In the genomic region with DNA sequence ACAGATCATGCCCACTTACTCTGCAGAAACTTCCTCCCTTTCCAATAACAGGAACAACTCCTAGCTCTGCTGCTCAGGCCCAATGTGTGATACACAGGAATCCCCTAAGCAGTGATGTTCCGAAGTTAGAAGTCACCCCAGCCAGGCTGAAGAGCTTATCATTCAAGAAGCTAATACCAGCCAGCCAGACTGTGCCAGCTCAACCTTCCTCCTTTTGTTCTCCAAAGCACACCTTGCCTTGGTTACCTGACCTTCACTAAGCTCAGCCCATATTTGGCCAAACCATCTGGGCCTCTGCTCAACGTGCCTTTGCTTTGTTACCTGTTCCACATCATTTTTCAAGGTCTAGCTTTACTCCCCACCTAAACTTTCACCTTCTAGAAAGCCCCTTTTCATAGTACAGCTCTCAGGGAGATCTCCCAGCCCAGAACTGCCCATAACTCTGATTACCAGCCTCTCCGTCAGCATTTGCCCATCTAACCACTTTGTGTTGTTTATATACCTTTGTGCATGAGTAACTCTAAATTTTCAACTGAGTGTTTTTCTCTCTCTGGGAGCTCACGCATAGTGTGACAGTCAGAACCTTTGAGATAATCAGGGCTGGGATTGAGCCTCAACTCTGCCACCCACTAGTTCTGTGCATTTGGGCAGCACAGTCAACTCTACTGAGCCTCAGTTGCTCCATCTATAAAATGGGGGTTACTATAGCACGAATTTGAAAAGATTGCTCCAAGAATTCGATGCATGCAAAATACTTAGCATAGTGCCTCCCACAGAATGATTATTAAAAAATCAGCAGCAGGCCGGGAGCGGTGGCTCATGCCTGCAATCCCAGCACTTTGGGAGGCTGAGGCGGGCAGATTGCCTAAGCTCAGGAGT, we compare ENCODE assay signal across 2 cellular contexts.
TF ChIP-seq lines count a peak whose summit lies in the region.

No MANE protein-coding gene starts in this region.

TF ChIP-seq in A549, 52 proteins besides CTCF, POLR2A, EP300 and RAD21:
- TF ChIP-seq EHMT2 (IDR thresholded peaks at IDR 0.05; ENCODE audit: low read depth), result no peak
- TF ChIP-seq RARB (CRISPR knock-in tag; IDR thresholded peaks at IDR 0.05), result no peak
- no peak for TF ChIP-seq BHLHE40 (IDR thresholded peaks at IDR 0.05; ENCODE audit: low read depth, low read length)
- no peak for TF ChIP-seq RFX5 (IDR thresholded peaks at IDR 0.05)
- TF ChIP-seq CBX8 (IDR thresholded peaks at IDR 0.05), result no peak
- TF ChIP-seq CHD4 (IDR thresholded peaks at IDR 0.05; ENCODE audit: borderline replicate concordance), result peak; percentile 82
- TF ChIP-seq MAX (IDR thresholded peaks at IDR 0.05), result 0 out of 2 replicates have a peak, but pooled peaks have one; percentile 10
- TF ChIP-seq TP53 (CRISPR knock-in tag; IDR thresholded peaks at IDR 0.05), result no peak
- TF ChIP-seq MYC (IDR thresholded peaks at IDR 0.05; ENCODE audit: borderline replicate concordance, low read length), result no peak
- no peak for TF ChIP-seq TFCP2L1 (CRISPR knock-in tag; IDR thresholded peaks at IDR 0.05)
- no peak for TF ChIP-seq CEBPB (IDR thresholded peaks at IDR 0.05)
- TF ChIP-seq MAZ (IDR thresholded peaks at IDR 0.05; ENCODE audit: borderline replicate concordance, low read depth, low read length), result no peak
- TF ChIP-seq, protein P1, sequence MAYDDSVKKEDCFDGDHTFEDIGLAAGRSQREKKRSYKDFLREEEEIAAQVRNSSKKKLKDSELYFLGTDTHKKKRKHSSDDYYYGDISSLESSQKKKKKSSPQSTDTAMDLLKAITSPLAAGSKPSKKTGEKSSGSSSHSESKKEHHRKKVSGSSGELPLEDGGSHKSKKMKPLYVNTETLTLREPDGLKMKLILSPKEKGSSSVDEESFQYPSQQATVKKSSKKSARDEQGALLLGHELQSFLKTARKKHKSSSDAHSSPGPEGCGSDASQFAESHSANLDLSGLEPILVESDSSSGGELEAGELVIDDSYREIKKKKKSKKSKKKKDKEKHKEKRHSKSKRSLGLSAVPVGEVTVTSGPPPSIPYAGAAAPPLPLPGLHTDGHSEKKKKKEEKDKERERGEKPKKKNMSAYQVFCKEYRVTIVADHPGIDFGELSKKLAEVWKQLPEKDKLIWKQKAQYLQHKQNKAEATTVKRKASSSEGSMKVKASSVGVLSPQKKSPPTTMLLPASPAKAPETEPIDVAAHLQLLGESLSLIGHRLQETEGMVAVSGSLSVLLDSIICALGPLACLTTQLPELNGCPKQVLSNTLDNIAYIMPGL (CRISPR knock-in tag; IDR thresholded peaks at IDR 0.05; ENCODE audit: borderline replicate concordance), result no peak
- TF ChIP-seq ESRRA (IDR thresholded peaks at IDR 0.05; ENCODE audit: borderline replicate concordance, low read length), result no peak
- TF ChIP-seq, protein P2, sequence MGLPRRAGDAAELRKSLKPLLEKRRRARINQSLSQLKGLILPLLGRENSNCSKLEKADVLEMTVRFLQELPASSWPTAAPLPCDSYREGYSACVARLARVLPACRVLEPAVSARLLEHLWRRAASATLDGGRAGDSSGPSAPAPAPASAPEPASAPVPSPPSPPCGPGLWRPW (IDR thresholded peaks at IDR 0.05), result no peak
- no peak for TF ChIP-seq PHF8 (IDR thresholded peaks at IDR 0.05; ENCODE audit: borderline replicate concordance, low read depth)
- TF ChIP-seq ZNF302 (CRISPR knock-in tag; IDR thresholded peaks at IDR 0.05), result no peak
- no peak for TF ChIP-seq NPAS2 (CRISPR knock-in tag; IDR thresholded peaks at IDR 0.05; ENCODE audit: borderline replicate concordance)
- no peak for TF ChIP-seq ZC3H11A (IDR thresholded peaks at IDR 0.05)
- peak; percentile 79 for TF ChIP-seq KDM1A (IDR thresholded peaks at IDR 0.05; ENCODE audit: low read depth)
- TF ChIP-seq ZSCAN20 (CRISPR knock-in tag; IDR thresholded peaks at IDR 0.05), result no peak
- no peak for TF ChIP-seq ATOH8 (CRISPR knock-in tag; IDR thresholded peaks at IDR 0.05; ENCODE audit: low read depth)
- no peak for TF ChIP-seq SREBF2 (IDR thresholded peaks at IDR 0.05)

TF ChIP-seq in IMR-90, 13 proteins besides CTCF, POLR2A, EP300 and RAD21:
- TF ChIP-seq CHD1 (IDR thresholded peaks at IDR 0.05; ENCODE audit: low read depth, low read length), result no peak
- no peak for TF ChIP-seq MXI1 (IDR thresholded peaks at IDR 0.05; ENCODE audit: borderline replicate concordance, low read depth, low read length)
TF ChIP-seq in IMR-90: peak in this region for 0.
